8 cellular contexts compared by ENCODE assay signal in the genomic region with DNA sequence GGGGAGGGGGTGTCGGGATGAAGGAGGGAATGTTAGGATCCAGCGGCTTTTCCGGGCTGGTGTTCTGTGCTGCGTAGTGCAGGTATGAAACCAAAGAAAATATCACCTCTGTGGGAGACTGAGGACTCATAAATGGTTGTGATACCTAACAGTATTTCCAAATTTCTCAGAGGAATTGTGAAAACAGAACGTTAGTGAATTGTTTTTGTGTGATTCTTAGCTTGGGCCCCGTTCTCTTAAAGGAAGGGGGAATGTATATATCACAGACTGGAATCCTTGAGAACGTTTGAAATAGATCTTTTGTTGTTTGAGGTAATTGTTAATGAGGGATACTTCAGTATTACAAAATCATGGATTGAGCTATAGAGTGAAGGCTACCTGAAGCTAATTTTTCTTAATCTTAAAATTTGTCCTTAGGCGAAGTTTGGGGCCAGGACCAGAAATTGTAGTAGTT. TPM values are rescaled to one million over a fixed set of nuclear protein-coding genes. Genes with fewer than 3 reads are reported as not detected.
DNase-seq lines count a peak whose midpoint lies in the region; ATAC-seq, FAIRE-seq and TF ChIP-seq lines count a peak whose summit lies in the region.

No MANE protein-coding gene starts in this region.

- peaks cover 9% of the 10 kb centered on the region for H3K36me3 Mint-ChIP-seq in T-cell

- no peaks in the 10 kb centered on the region for H3K27me3 ChIP-seq in H7 (ENCODE audit: control insufficient read depth, insufficient read depth, low read length)
- H3K27me3 ChIP-seq in gastroesophageal sphincter: no peaks in the 10 kb centered on the region
- no peaks in the 10 kb centered on the region for H3K27me3 ChIP-seq in small intestine (ENCODE audit: control insufficient read depth in 2 of 2, insufficient read depth in 2 of 2, low read length in 2 of 2)

- TF ChIP-seq EP300 in gastroesophageal sphincter (IDR thresholded peaks at IDR 0.05): no peak

- 0 to 1% methylated on average over 8 of the region's 8 CpGs for WGBS in gastroesophageal sphincter (ENCODE audit: low coverage in 1 of 2), 2 donors
- WGBS in small intestine, 3 donors: 1 to 2% (median 2%) methylated on average over 8 of the region's 8 CpGs

- H3K27me3 Mint-ChIP-seq in T-cell: peaks cover 0 to 1% of the 10 kb centered on the region in 2 donors

- H3K4me1 ChIP-seq in gastroesophageal sphincter (peaks cover 0 to 51% (median 10%) of the 10 kb centered on the region in 3 donors), small intestine (ENCODE audit: control insufficient read depth in 2 of 2, insufficient read depth in 1 of 2, low read depth in 1 of 2, low read length in 1 of 2) (peaks cover 0 to 5% of the 10 kb centered on the region in 2 donors)

- ATAC-seq in T-cell (replicated peaks in 1 of 4): no peak
- ATAC-seq in gastroesophageal sphincter: no peak
- ATAC-seq in GM18519 (IDR thresholded peaks at IDR 0.05; ENCODE audit: low FRiP score, unreplicated experiment): no peak
- ATAC-seq in HG03460 (IDR thresholded peaks at IDR 0.05; ENCODE audit: unreplicated experiment): no peak
- no peak for ATAC-seq in HG03442 (IDR thresholded peaks at IDR 0.05; ENCODE audit: unreplicated experiment)

- FAIRE-seq in small intestine (lab: Jason Lieb, UNC): no peak

- CTCF ChIA-PET in T-cell (lab: Charles Lee): interaction anchor here (0.5 to 5.3 kb wide), 12 partner anchors 8 to 366 kb away, joined by 3 to 66 read pairs (median 6); partner anchors contain the start of gene PAIP2B (in 1 of the 2)

- H3K27ac Mint-ChIP-seq in T-cell: peak overlapping the region; percentile 99 to 100

- peak overlapping the region; percentile 99 to 100 (median 100) for H3K4me3 Mint-ChIP-seq in T-cell

- POLR2A ChIA-PET in T-cell (lab: Charles Lee): interaction anchor here (0.8 to 2.0 kb wide), 5 partner anchors 18 to 264 kb away, joined by 4 to 20 read pairs (median 5); partner anchors contain the start of genes NAGK (in 1 of the 2) and PAIP2B (in 1 of the 2)

- H3K9me3 Mint-ChIP-seq in T-cell: no peaks in the 10 kb centered on the region

- H3K4me1 Mint-ChIP-seq in T-cell: peaks cover 45 to 58% (median 57%) of the 10 kb centered on the region in 3 donors

- no peak for TF ChIP-seq POLR2A in gastroesophageal sphincter (IDR thresholded peaks at IDR 0.05)

- no peak for TF ChIP-seq CTCF in gastroesophageal sphincter (IDR thresholded peaks at IDR 0.05)

- no peaks in the 10 kb centered on the region for H3K9me3 ChIP-seq in gastroesophageal sphincter
- no peaks in the 10 kb centered on the region for H3K9me3 ChIP-seq in small intestine (ENCODE audit: control insufficient read depth, low read depth)

- H3K36me3 ChIP-seq in H7 (replicated peaks; ENCODE audit: control insufficient read depth, insufficient read depth, low read length): no peaks in the 10 kb centered on the region
- H3K36me3 ChIP-seq in gastroesophageal sphincter: no peaks in the 10 kb centered on the region
- H3K36me3 ChIP-seq in small intestine (ENCODE audit: control insufficient read depth in 2 of 2, insufficient read depth in 2 of 2, low read length in 2 of 2): no peaks in the 10 kb centered on the region

- H3K4me3 ChIP-seq in H7 (ENCODE audit: insufficient read depth, low read depth, low read length) (peak overlapping the region; percentile 71), gastroesophageal sphincter (peak overlapping the region; percentile 71 to 85), small intestine (ENCODE audit: low read depth in 1 of 2, low read length in 2 of 2) (peak overlapping the region; percentile 96 to 99)

- H3K27ac ChIP-seq in gastroesophageal sphincter (peak overlapping the region; percentile 79 to 98 (median 95)), small intestine (ENCODE audit: low read depth in 1 of 2, low read length in 1 of 2) (peak overlapping the region; percentile 85 to 100)

- no peak for DNase-seq in H7
- no peak for DNase-seq in T-cell
- DNase-seq in small intestine: no peak
- no peak for DNase-seq in stimulated activated CD4-positive, alpha-beta T cell treated with anti-CD3 and anti-CD28 coated beads, Interleukin-4, amount 100 ng/mL, for 1 hour

RNA-seq across cellular contexts. Expression of gene ZNF638, which starts 0.9 kb away (rescaled TPM):
- 101 and 134 TPM in 2 replicates for total RNA-seq in H7 (2014; rRNA removed; shearing (Covaris generic))
- 100 to 1,000 TPM; 112 to 144 (median 131) TPM for total RNA-seq in T-cell
- 100 to 1,000 TPM in 2 of 4 donors, 10 to 100 TPM in 2; 80.7 to 223 (median 122) TPM for total RNA-seq in gastroesophageal sphincter
- 100 to 1,000 TPM in 1 of 3 donors, 10 to 100 TPM in 2; 51.1 to 106 (median 54.9) TPM for polyA plus RNA-seq in small intestine
